ENCODE assay signal across 20 cellular contexts in genomic region chr12:123950476-123951169, GRCh38.
"Had no signal": no experiment of that assay in that cellular context is flagged by ENCODE, and none has a peak within 500 bp of the region (broad histone marks: within the 10 kb centered on the region; RNA-seq: fewer than 3 reads in every experiment).

No MANE protein-coding gene starts in this region.

- H3K9me3 Mint-ChIP-seq: activated B cell treated with CpG ODN at 0.5 μM for 24 hours; activated CD4-positive, alpha-beta memory T cell treated with anti-CD3 and anti-CD28 coated beads for 36 hours; activated naive CD4-positive, alpha-beta T cell treated with anti-CD3 and anti-CD28 coated beads, Interleukin-2, amount 50 U/mL, for 24 hours; dendritic cell treated with granulocyte-macrophage colony-stimulating factor and Interleukin-4, amounts not matched to agents 40 ng/mL and 50 ng/mL, for 4 days; natural killer cell; T-helper 2 cell treated with Interferon-gamma antibody and Interleukin-4, amounts not matched to agents 5 μg/mL and 100 μg/mL, for 36 hours had no signal

- H3K27ac Mint-ChIP-seq: activated B cell treated with CpG ODN at 0.5 μM for 24 hours; activated CD4-positive, alpha-beta memory T cell treated with anti-CD3 and anti-CD28 coated beads for 36 hours; activated naive CD4-positive, alpha-beta T cell treated with anti-CD3 and anti-CD28 coated beads, Interleukin-2, amount 50 U/mL, for 24 hours; dendritic cell treated with granulocyte-macrophage colony-stimulating factor and Interleukin-4, amounts not matched to agents 40 ng/mL and 50 ng/mL, for 4 days; natural killer cell; T-helper 2 cell treated with Interferon-gamma antibody and Interleukin-4, amounts not matched to agents 5 μg/mL and 100 μg/mL, for 36 hours had no signal

- DNase-seq: activated B cell treated with CpG ODN at 0.5 μM for 24 hours; activated CD4-positive, alpha-beta memory T cell treated with anti-CD3 and anti-CD28 coated beads for 36 hours; activated CD4-positive, alpha-beta T cell treated with anti-CD3 and anti-CD28 coated beads for 4 hours; activated effector memory CD4-positive, alpha-beta T cell treated with Interleukin-2 at 50 U/mL for 16 hours; activated T-cell treated with anti-CD3 and anti-CD28 coated beads, Interleukin-2, amount 50 U/mL, for 48 hours; effector CD8-positive, alpha-beta T cell; esophagus squamous epithelium; foreskin fibroblast; hypothalamus; natural killer cell; stimulated activated CD4-positive, alpha-beta T cell treated with anti-CD3 and anti-CD28 coated beads, Interleukin-12 subunit alpha, Interleukin-12 subunit beta, amount 100 ng/mL, for 4 hours; stimulated activated CD4-positive, alpha-beta T cell treated with anti-CD3 and anti-CD28 coated beads, Interleukin-1b, Interleukin-23, amount 100 ng/mL, for 48 hours; stimulated activated CD8-positive, alpha-beta memory T cell treated with anti-CD3 and anti-CD28 coated beads, Interleukin-4, amount 100 ng/mL, for 48 hours; stimulated activated naive CD4-positive, alpha-beta T cell; thyroid gland had no signal

- H3K4me1 Mint-ChIP-seq: activated B cell treated with CpG ODN at 0.5 μM for 24 hours had no signal

- H3K27me3 ChIP-seq: esophagus squamous epithelium, neutrophil, thyroid gland had no signal

- H3K27me3 Mint-ChIP-seq: activated B cell treated with CpG ODN at 0.5 μM for 24 hours; activated CD4-positive, alpha-beta memory T cell treated with anti-CD3 and anti-CD28 coated beads for 36 hours; activated naive CD4-positive, alpha-beta T cell treated with anti-CD3 and anti-CD28 coated beads, Interleukin-2, amount 50 U/mL, for 24 hours; dendritic cell treated with granulocyte-macrophage colony-stimulating factor and Interleukin-4, amounts not matched to agents 40 ng/mL and 50 ng/mL, for 4 days had no signal

- H3K36me3 Mint-ChIP-seq: activated CD4-positive, alpha-beta memory T cell treated with anti-CD3 and anti-CD28 coated beads for 36 hours; activated naive CD4-positive, alpha-beta T cell treated with anti-CD3 and anti-CD28 coated beads, Interleukin-2, amount 50 U/mL, for 24 hours; natural killer cell had no signal

- H3K9me3 ChIP-seq: esophagus squamous epithelium, neutrophil, thyroid gland had no signal

- ATAC-seq: natural killer cell had no signal

- H3K4me3 Mint-ChIP-seq: activated B cell treated with CpG ODN at 0.5 μM for 24 hours; activated CD4-positive, alpha-beta memory T cell treated with anti-CD3 and anti-CD28 coated beads for 36 hours; activated naive CD4-positive, alpha-beta T cell treated with anti-CD3 and anti-CD28 coated beads, Interleukin-2, amount 50 U/mL, for 24 hours; dendritic cell treated with granulocyte-macrophage colony-stimulating factor and Interleukin-4, amounts not matched to agents 40 ng/mL and 50 ng/mL, for 4 days; natural killer cell; T-helper 2 cell treated with Interferon-gamma antibody and Interleukin-4, amounts not matched to agents 5 μg/mL and 100 μg/mL, for 36 hours had no signal

- H3K27ac ChIP-seq: esophagus squamous epithelium, neutrophil, SK-N-MC, thyroid gland had no signal
